Comparison of ENCODE assay signal across 9 cellular contexts in genomic region chr11:118923721-118924587, GRCh38. TPM values are rescaled to one million over a fixed set of nuclear protein-coding genes. Genes with fewer than 3 reads are reported as not detected.
DNase-seq lines count a peak whose midpoint lies in the region; TF ChIP-seq lines count a peak whose summit lies in the region.
"Had no signal": no experiment of that assay in that cellular context is flagged by ENCODE, and none has a peak within 500 bp of the region (broad histone marks: within the 10 kb centered on the region; RNA-seq: fewer than 3 reads in every experiment).

No MANE protein-coding gene starts in this region.

- H3K36me3 ChIP-seq in WERI-Rb-1 (no peaks in the 10 kb centered on the region), rectal smooth muscle tissue (ENCODE audit: control insufficient read depth, insufficient read depth, low read length) (no peaks in the 10 kb centered on the region)

- DNase-seq in GM12865 (ENCODE audit: low read depth) (no peak), WERI-Rb-1 (no peak), fibroblast of villous mesenchyme (ENCODE audit: low read depth) (no peak), COR-L47 (lab: John Stamatoyannopoulos, UW) (no peak), NCI-H1105 treated with DMSO at 0.1 percent for 48 hours (lab: John Stamatoyannopoulos, UW) (no peak), NCI-H187 (lab: John Stamatoyannopoulos, UW) (no peak), AG08396 (ENCODE audit: low spot score) (no peak)

- H3K9me3 ChIP-seq in WERI-Rb-1 (ENCODE audit: severe bottlenecking) = no peaks in the 10 kb centered on the region

- H3K9ac ChIP-seq in rectal smooth muscle tissue (ENCODE audit: low read length) = peak overlapping the region; percentile 94

- H3K4me1 ChIP-seq in rectal smooth muscle tissue (ENCODE audit: control insufficient read depth, insufficient read depth, low read length) = peaks cover 51% of the 10 kb centered on the region

- no peak for TF ChIP-seq CTCF in GM12865 (IDR thresholded peaks at IDR 0.05; ENCODE audit: insufficient read depth, low read depth, low read length, missing control alignments)
- no peak for TF ChIP-seq CTCF in WERI-Rb-1 (IDR thresholded peaks at IDR 0.05; ENCODE audit: low read depth, low read length)
- no peak for TF ChIP-seq CTCF in fibroblast of villous mesenchyme (IDR thresholded peaks at IDR 0.05; ENCODE audit: insufficient read depth, low read depth, low read length)

- H3K27me3 ChIP-seq in WERI-Rb-1 (ENCODE audit: insufficient read depth, low read depth, severe bottlenecking) (no peaks in the 10 kb centered on the region), rectal smooth muscle tissue (ENCODE audit: control insufficient read depth, insufficient read depth, low read length) (no peaks in the 10 kb centered on the region)

- H3K4me3 ChIP-seq in GM12865 (ENCODE audit: low read depth, low read length) (peak overlapping the region; percentile 89), WERI-Rb-1 (ENCODE audit: low read depth, low read length) (peak overlapping the region; percentile 76), fibroblast of villous mesenchyme (ENCODE audit: low read depth, low read length) (peak overlapping the region; percentile 93), rectal smooth muscle tissue (ENCODE audit: low read length) (peak overlapping the region; percentile 81)

- H3K27ac ChIP-seq in WERI-Rb-1 = no peak overlapping the region
- H3K27ac ChIP-seq in rectal smooth muscle tissue (ENCODE audit: low read depth, low read length) = peak overlapping the region; percentile 90

RNA-seq across cellular contexts. Expression of gene BCL9L, which starts 1.8 kb away (rescaled TPM):
- total RNA-seq in fibroblast of villous mesenchyme = 28.9 and 29.0 TPM in 2 replicates

RNA-seq across cellular contexts. Expression of gene UPK2, which starts 32.1 kb away (rescaled TPM):
- total RNA-seq in fibroblast of villous mesenchyme = not detected in 2 replicates
- total RNA-seq: LHCN-M2 had no signal

RNA-seq across cellular contexts. Expression of gene CXCR5, which starts 40.3 kb away (rescaled TPM):
- not detected in 2 replicates for total RNA-seq in fibroblast of villous mesenchyme
- total RNA-seq: LHCN-M2 had no signal

RNA-seq across cellular contexts. Expression of gene FOXR1, which starts 47.6 kb away (rescaled TPM):
- not detected in 2 replicates for total RNA-seq in fibroblast of villous mesenchyme
- total RNA-seq: LHCN-M2 had no signal
